Comparison of ENCODE assay signal across 17 cellular contexts in genomic region chr5:83265318-83265717, GRCh38.
DNase-seq lines count a peak whose midpoint lies in the region; ATAC-seq and TF ChIP-seq lines count a peak whose summit lies in the region.
"Had no signal": no experiment of that assay in that cellular context is flagged by ENCODE, and none has a peak within 500 bp of the region (broad histone marks: within the 10 kb centered on the region; RNA-seq: fewer than 3 reads in every experiment).

No MANE protein-coding gene starts in this region.

- H2BK120ac ChIP-seq in mesenchymal stem cell (ENCODE audit: low read depth, low read length): no peak overlapping the region

- no peak overlapping the region for H3K14ac ChIP-seq in mesenchymal stem cell (ENCODE audit: low read length in 2 of 2)

- no peaks in the 10 kb centered on the region for H3K36me3 ChIP-seq in mesenchymal stem cell (ENCODE audit: control insufficient read depth in 1 of 2, insufficient read depth in 2 of 2, low read depth in 1 of 2, low read length in 2 of 2)
- H3K36me3 ChIP-seq: right atrium auricular region, thoracic aorta had no signal

- no peak for ATAC-seq in HG03175 (IDR thresholded peaks at IDR 0.05; ENCODE audit: unreplicated experiment)
- no peak for ATAC-seq in activated naive CD4-positive, alpha-beta T cell treated with anti-CD3 and anti-CD28 coated beads, Interleukin-2, amount 50 U/mL, for 72 hours
- ATAC-seq: CD8-positive, alpha-beta T cell; mucosa of descending colon had no signal

- no peak overlapping the region for H3K27ac ChIP-seq in mesenchymal stem cell (ENCODE audit: low read length, poor library complexity, severe bottlenecking)
- H3K27ac ChIP-seq: right atrium auricular region, thoracic aorta had no signal

- H2BK12ac ChIP-seq in mesenchymal stem cell (ENCODE audit: low read length in 2 of 2): no peak overlapping the region

- no peak overlapping the region for H3K18ac ChIP-seq in mesenchymal stem cell (ENCODE audit: low read depth in 1 of 2, low read length in 2 of 2)

- no peak overlapping the region for H4K91ac ChIP-seq in mesenchymal stem cell (ENCODE audit: low read length)

- DNase-seq in HCEC 1CT (peak; percentile 13), NCI-H2081 (lab: John Stamatoyannopoulos, UW) (peak; percentile 5 to 78), astrocyte of the cerebellum (ENCODE audit: low read depth) (peak; percentile 54), mesenchymal stem cell (peak; percentile 54), RKO (ENCODE audit: low spot score) (no peak), glomerular visceral epithelial cell (ENCODE audit: extremely low spot score) (no peak)
- no peak for DNase-seq in activated naive CD4-positive, alpha-beta T cell treated with anti-CD3 and anti-CD28 coated beads, Interleukin-2, amount 50 U/mL, for 72 hours (ENCODE audit: low spot score in 2 of 2)
- DNase-seq: activated CD4-positive, alpha-beta memory T cell treated with anti-CD3 and anti-CD28 coated beads for 36 hours; CD8-positive, alpha-beta T cell; effector CD4-positive, alpha-beta T cell; hippocampal formation; mucosa of descending colon; NCI-H2171 treated with DMSO at 0.1 percent for 48 hours had no signal

- 6% methylated on average over 2 of the region's 2 CpGs for WGBS in mesenchymal stem cell

- no peak overlapping the region for H4K8ac ChIP-seq in mesenchymal stem cell (ENCODE audit: low read length)

- H3K4ac ChIP-seq in mesenchymal stem cell (ENCODE audit: low read depth in 1 of 2, low read length in 2 of 2): no peak overlapping the region

- H3K4me3 ChIP-seq in astrocyte of the cerebellum (ENCODE audit: low read depth, low read length) (no peak overlapping the region), mesenchymal stem cell (ENCODE audit: insufficient read depth in 1 of 2, low read depth in 1 of 2, low read length in 2 of 2) (no peak overlapping the region)
- H3K4me3 ChIP-seq: mucosa of descending colon, right atrium auricular region, thoracic aorta had no signal

- H3K79me1 ChIP-seq in mesenchymal stem cell (replicated peaks; ENCODE audit: low read length, poor library complexity, severe bottlenecking): no peaks in the 10 kb centered on the region

- H3K27me3 ChIP-seq in mesenchymal stem cell (ENCODE audit: control insufficient read depth in 1 of 2, insufficient read depth in 1 of 2, low read length in 2 of 2): peaks cover 0 to 5% of the 10 kb centered on the region in 2 experiments
- H3K27me3 ChIP-seq: right atrium auricular region had no signal

- no peak overlapping the region for H3K23ac ChIP-seq in mesenchymal stem cell (ENCODE audit: low read length in 2 of 2)

- H3K4me2 ChIP-seq in mesenchymal stem cell (ENCODE audit: low read length, poor library complexity, severe bottlenecking): no peak overlapping the region

- in situ Hi-C loops in astrocyte of the cerebellum (cut with HindIII; ENCODE audit: low sequenced_read_pairs): no loop called here

- no peaks in the 10 kb centered on the region for H3K9me3 ChIP-seq in mesenchymal stem cell (ENCODE audit: control insufficient read depth, low read length)
- H3K9me3 ChIP-seq: mucosa of descending colon, right atrium auricular region, thoracic aorta had no signal

- no peak overlapping the region for H2AFZ ChIP-seq in mesenchymal stem cell (ENCODE audit: low read depth, low read length)

- H2AK5ac ChIP-seq in mesenchymal stem cell (ENCODE audit: low read length, severe bottlenecking): no peak overlapping the region

- H3K4me1 ChIP-seq in mesenchymal stem cell (ENCODE audit: control insufficient read depth, insufficient read depth, low read depth, low read length): peaks cover 2% of the 10 kb centered on the region
- H3K4me1 ChIP-seq: right atrium auricular region had no signal

- no peak overlapping the region for H2BK15ac ChIP-seq in mesenchymal stem cell (ENCODE audit: low read depth, poor library complexity, severe bottlenecking)

- no peaks in the 10 kb centered on the region for H3K9me3 Mint-ChIP-seq in activated naive CD4-positive, alpha-beta T cell treated with anti-CD3 and anti-CD28 coated beads, Interleukin-2, amount 50 U/mL, for 72 hours
- H3K9me3 Mint-ChIP-seq: activated CD4-positive, alpha-beta memory T cell treated with anti-CD3 and anti-CD28 coated beads for 36 hours; CD8-positive, alpha-beta T cell had no signal

- no peak overlapping the region for H3K9ac ChIP-seq in mesenchymal stem cell (ENCODE audit: low read length)

- no peak overlapping the region for H2BK5ac ChIP-seq in mesenchymal stem cell (ENCODE audit: low read depth, low read length, poor library complexity, severe bottlenecking)

- no peak overlapping the region for H3K27ac Mint-ChIP-seq in activated naive CD4-positive, alpha-beta T cell treated with anti-CD3 and anti-CD28 coated beads, Interleukin-2, amount 50 U/mL, for 72 hours
- H3K27ac Mint-ChIP-seq: activated CD4-positive, alpha-beta memory T cell treated with anti-CD3 and anti-CD28 coated beads for 36 hours; activated naive CD8-positive, alpha-beta T cell; CD8-positive, alpha-beta T cell had no signal

- no peaks in the 10 kb centered on the region for H3K36me3 Mint-ChIP-seq in activated naive CD4-positive, alpha-beta T cell treated with anti-CD3 and anti-CD28 coated beads, Interleukin-2, amount 50 U/mL, for 72 hours
- H3K36me3 Mint-ChIP-seq: activated CD4-positive, alpha-beta memory T cell treated with anti-CD3 and anti-CD28 coated beads for 36 hours; CD8-positive, alpha-beta T cell had no signal

- no peak for TF ChIP-seq CTCF in astrocyte of the cerebellum (IDR thresholded peaks at IDR 0.05; ENCODE audit: low read depth, low read length, missing control alignments)

Comparison
In these comparisons a context has a peak if more than half of its experiments do, and no peak if none do; other contexts are left out.
1. DNase-seq: peak in HCEC 1CT (single experiment), NCI-H2081 (2 of 2), astrocyte of the cerebellum (single experiment) and mesenchymal stem cell (single experiment); none in activated naive CD4-positive, alpha-beta T cell treated with anti-CD3 and anti-CD28 coated beads, Interleukin-2, amount 50 U/mL, for 72 hours (0 of 2), RKO (single experiment) and glomerular visceral epithelial cell (single experiment).